In the genomic region with DNA sequence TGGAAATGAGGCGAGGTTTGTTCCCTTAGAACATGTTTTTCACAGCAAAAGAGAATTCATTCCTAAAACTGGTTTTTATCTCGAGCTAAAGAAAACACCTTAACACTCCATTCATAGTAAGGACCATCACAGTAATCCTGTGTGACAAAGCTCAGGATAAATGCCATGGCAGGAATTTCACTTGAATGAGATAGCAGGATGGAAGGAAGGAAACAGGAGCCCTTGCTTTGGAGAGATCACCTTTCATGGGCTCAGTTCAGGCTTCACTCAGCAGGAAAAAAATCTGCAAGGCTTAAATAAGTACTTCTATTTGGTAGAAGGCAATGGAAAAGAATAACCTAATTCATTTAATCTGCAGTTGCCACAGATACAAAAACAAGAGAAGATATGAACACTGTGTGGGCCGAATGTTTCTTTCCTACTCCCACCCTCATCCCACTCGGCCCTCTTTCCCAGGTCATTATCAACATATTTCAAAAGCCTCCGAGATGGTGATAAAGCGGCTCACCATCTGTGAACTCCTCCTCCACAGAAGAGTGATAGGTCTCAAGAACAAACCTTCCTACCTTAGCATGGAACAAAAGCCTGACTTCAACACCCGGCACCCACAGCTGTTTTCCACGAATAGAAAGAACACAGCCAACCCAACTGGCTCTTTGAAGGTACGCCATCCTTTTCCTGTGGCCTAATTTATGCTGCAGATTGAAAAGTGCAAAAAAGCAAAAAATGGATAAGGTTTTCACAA, we compare ENCODE assay signal across 11 cellular contexts. TPM values are rescaled to one million over a fixed set of nuclear protein-coding genes. Genes with fewer than 3 reads are reported as not detected.
DNase-seq lines count a peak whose midpoint lies in the region; ATAC-seq and TF ChIP-seq lines count a peak whose summit lies in the region.
"Had no signal": no experiment of that assay in that cellular context is flagged by ENCODE, and none has a peak within 500 bp of the region (broad histone marks: within the 10 kb centered on the region; RNA-seq: fewer than 3 reads in every experiment).

No MANE protein-coding gene starts in this region.

- H3K9me3 Mint-ChIP-seq in immature natural killer cell = no peaks in the 10 kb centered on the region

- peaks cover 15 to 20% (median 19%) of the 10 kb centered on the region in 3 donors for H3K36me3 Mint-ChIP-seq in immature natural killer cell

- peak overlapping the region in 5 of 6 donors; percentile 84 to 91 (median 87) for H3K27ac Mint-ChIP-seq in immature natural killer cell

- peaks cover 18% of the 10 kb centered on the region for H3K4me1 ChIP-seq in cardiac muscle cell (ENCODE audit: low read depth)

- H3K27me3 Mint-ChIP-seq in immature natural killer cell (ENCODE audit: low read depth in 3 of 3) = peaks cover 0 to 2% (median 2%) of the 10 kb centered on the region in 3 donors

- ATAC-seq in Right ventricle myocardium inferior = no peak
- ATAC-seq in GM18873 (IDR thresholded peaks at IDR 0.05; ENCODE audit: low FRiP score, unreplicated experiment) = no peak
- ATAC-seq: gastroesophageal sphincter, SK-N-SH treated with all-trans-retinoic acid at 6 μM for 48 hours had no signal

- peaks cover 0 to 47% of the 10 kb centered on the region in 2 donors for H3K4me1 Mint-ChIP-seq in immature natural killer cell

- DNase-seq in cardiac muscle cell (ENCODE audit: low read depth in 1 of 2, low spot score in 1 of 2) (peak in 1 of 2 donors; percentile 18), Right ventricle myocardium inferior (ENCODE audit: missing footprints) (no peak), immature natural killer cell (peak; percentile 24 to 29 (median 28)), HK-2 (ENCODE audit: unreplicated experiment) (no peak), Ammon's horn (ENCODE audit: low spot score) (no peak)
- DNase-seq in activated T-cell treated with anti-CD3 and anti-CD28 coated beads, Interleukin-2, amount 50 U/mL, for 1 hour = peak; percentile 48
- DNase-seq: dermis blood vessel endothelial cell had no signal

- no peaks in the 10 kb centered on the region for H3K27me3 ChIP-seq in cardiac muscle cell
- H3K27me3 ChIP-seq: gastroesophageal sphincter had no signal

- H3K36me3 ChIP-seq in cardiac muscle cell = no peaks in the 10 kb centered on the region
- H3K36me3 ChIP-seq: gastroesophageal sphincter had no signal

- peak overlapping the region; percentile 14 for H3K27ac ChIP-seq in cardiac muscle cell
- H3K27ac ChIP-seq in temporal lobe (ENCODE audit: low read depth, low read length) = peak overlapping the region; percentile 37

- intact Hi-C loops in Right ventricle myocardium inferior (cut with DNase I) = no loop called here

- TF ChIP-seq CTCF in cardiac muscle cell (IDR thresholded peaks at IDR 0.05; ENCODE audit: low read depth, low read length) = no peak

- no peaks in the 10 kb centered on the region for H3K9me3 ChIP-seq in cardiac muscle cell (ENCODE audit: low read depth)
- H3K9me3 ChIP-seq: gastroesophageal sphincter had no signal

- H3K4me3 ChIP-seq in cardiac muscle cell = no peak overlapping the region
- H3K4me3 ChIP-seq: gastroesophageal sphincter had no signal

- H3K4me3 Mint-ChIP-seq in immature natural killer cell = peak overlapping the region; percentile 68 to 78 (median 74)

RNA-seq across cellular contexts. Expression of gene BCL2, which starts 28.9 kb away (rescaled TPM):
- total RNA-seq in cardiac muscle cell = 0.70 and 0.98 TPM in 2 replicates
- 0.02 and 0.51 TPM in 2 replicates for polyA plus RNA-seq in cardiac muscle cell
- total RNA-seq in Right ventricle myocardium inferior = 7.4 TPM
- polyA plus RNA-seq in immature natural killer cell = 1 to 10 TPM; 5.1 to 8.0 (median 5.7) TPM
- 17.7 TPM for total RNA-seq in temporal lobe

Comparison
In these comparisons a context has a peak if more than half of its experiments do, and no peak if none do; other contexts are left out.
1. DNase-seq: peak in activated T-cell treated with anti-CD3 and anti-CD28 coated beads, Interleukin-2, amount 50 U/mL, for 1 hour (single experiment) and immature natural killer cell (3 of 3); none in Right ventricle myocardium inferior (single experiment), HK-2 (single experiment) and Ammon's horn (single experiment).